Comparison of ENCODE assay signal across 1 cellular context in genomic region chr5:69528609-69529008, GRCh38.
TF ChIP-seq lines count a peak whose summit lies in the region.

No MANE protein-coding gene starts in this region.

TF ChIP-seq in WTC11, 78 proteins besides CTCF, POLR2A, EP300 and RAD21 (continued from another document):
- TF ChIP-seq ATF2 (CRISPR knock-in tag; IDR thresholded peaks at IDR 0.05; ENCODE audit: borderline replicate concordance, low read depth) (no peak), USF2 (CRISPR knock-in tag; IDR thresholded peaks at IDR 0.05) (no peak), ZNF138 (CRISPR knock-in tag; conservative IDR thresholded peaks at IDR 0.05) (no peak), E2F1 (CRISPR knock-in tag; IDR thresholded peaks at IDR 0.05) (no peak), ERG (CRISPR knock-in tag; IDR thresholded peaks at IDR 0.05) (no peak), ETV6 (CRISPR knock-in tag; IDR thresholded peaks at IDR 0.05) (no peak), PRRX2 (CRISPR knock-in tag; IDR thresholded peaks at IDR 0.05) (no peak), ZNF671 (CRISPR knock-in tag; IDR thresholded peaks at IDR 0.05) (no peak), ZNF416 (CRISPR knock-in tag; IDR thresholded peaks at IDR 0.05) (no peak), ZNF263 (CRISPR knock-in tag; IDR thresholded peaks at IDR 0.05; ENCODE audit: low read depth) (no peak), FOXK1 (CRISPR knock-in tag; IDR thresholded peaks at IDR 0.05) (no peak), ZNF512 (CRISPR knock-in tag; IDR thresholded peaks at IDR 0.05; ENCODE audit: borderline replicate concordance) (no peak), HMGA2 (CRISPR knock-in tag; IDR thresholded peaks at IDR 0.05) (no peak)
